10 cellular contexts compared by ENCODE assay signal in the genomic region with DNA sequence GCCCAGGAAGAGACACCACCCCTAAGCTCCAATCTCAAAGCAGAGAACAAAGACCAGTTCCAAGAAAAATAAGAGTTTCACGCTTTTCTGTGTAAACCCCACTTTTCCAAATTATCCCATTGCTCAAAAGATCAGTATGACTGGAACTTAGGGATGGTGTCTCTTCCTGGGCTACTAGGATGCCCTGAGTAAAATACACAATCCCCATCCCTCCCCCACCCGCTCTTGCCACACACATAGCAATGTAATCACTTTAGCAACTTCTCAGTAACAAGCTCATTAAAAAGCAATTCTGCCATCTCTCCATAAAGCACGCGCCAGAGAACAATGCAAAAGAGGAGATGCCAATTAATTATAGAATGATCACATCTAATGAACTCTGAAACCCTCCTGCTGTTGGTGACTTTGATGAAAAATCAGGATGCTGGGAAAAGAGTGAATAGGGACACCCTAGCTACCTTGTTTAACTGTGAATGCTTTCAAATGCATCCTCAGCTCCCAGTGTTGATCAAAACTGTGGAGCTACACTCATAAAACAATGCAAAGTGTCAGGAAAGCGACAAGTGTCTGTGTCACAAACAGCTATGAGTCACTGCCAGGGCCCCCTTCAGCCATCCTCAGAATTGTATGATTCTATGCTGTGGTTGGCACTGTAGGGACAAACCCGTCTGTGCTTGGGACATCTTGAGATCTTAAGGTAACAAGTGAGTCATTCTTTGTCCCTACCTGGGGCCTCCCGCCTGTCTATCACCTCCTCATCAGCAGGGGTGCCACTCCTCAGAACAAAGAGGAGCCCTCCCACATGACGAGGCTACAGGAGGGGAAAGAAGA. TPM values are rescaled to one million over a fixed set of nuclear protein-coding genes. Genes with fewer than 3 reads are reported as not detected.
A peak's percentile ranks its signal among the peaks of the same experiment; 100 is the strongest.
DNase-seq lines count a peak whose midpoint lies in the region; ATAC-seq and TF ChIP-seq lines count a peak whose summit lies in the region.
"Had no signal": no experiment of that assay in that cellular context is flagged by ENCODE, and none has a peak within 500 bp of the region (broad histone marks: within the 10 kb centered on the region; RNA-seq: fewer than 3 reads in every experiment).

No MANE protein-coding gene starts in this region.

- H3K27me3 Mint-ChIP-seq in activated T-cell treated with anti-CD3 and anti-CD28 coated beads, Interleukin-2, amount 50 U/mL, for 4 hours (ENCODE audit: low read depth), result no peaks in the 10 kb centered on the region

- in situ Hi-C loops in HAP-1 (cut with MboI; ENCODE audit: low sequenced_read_pairs), result no loop called here

- H3K9me3 Mint-ChIP-seq in activated T-cell treated with anti-CD3 and anti-CD28 coated beads, Interleukin-2, amount 50 U/mL, for 4 hours, result no peaks in the 10 kb centered on the region
- no peaks in the 10 kb centered on the region for H3K9me3 Mint-ChIP-seq in stimulated activated effector memory CD8-positive, alpha-beta T cell treated with anti-CD3 and anti-CD28 coated beads, Interleukin-12 subunit alpha, Interleukin-12 subunit beta, amount 100 ng/mL, for 72 hours
- H3K9me3 Mint-ChIP-seq: effector memory CD8-positive, alpha-beta T cell had no signal

- TF ChIP-seq POLR2A in testis (IDR thresholded peaks at IDR 0.05), result no peak

- H3K4me1 Mint-ChIP-seq in activated T-cell treated with anti-CD3 and anti-CD28 coated beads, Interleukin-2, amount 50 U/mL, for 4 hours (ENCODE audit: low read depth), result peaks cover 61% of the 10 kb centered on the region
- H3K4me1 Mint-ChIP-seq in stimulated activated effector memory CD8-positive, alpha-beta T cell treated with anti-CD3 and anti-CD28 coated beads, Interleukin-12 subunit alpha, Interleukin-12 subunit beta, amount 100 ng/mL, for 72 hours, result peaks cover 8% of the 10 kb centered on the region

- peak; percentile 99 for ATAC-seq in activated T-cell treated with anti-CD3 and anti-CD28 coated beads, Interleukin-2, amount 50 U/mL, for 4 hours
- peak; percentile 43 for ATAC-seq in left lung
- peak; percentile 94 for ATAC-seq in stimulated activated effector memory CD8-positive, alpha-beta T cell treated with anti-CD3 and anti-CD28 coated beads, Interleukin-12 subunit alpha, Interleukin-12 subunit beta, amount 100 ng/mL, for 72 hours
- ATAC-seq: effector memory CD8-positive, alpha-beta T cell had no signal

- DNase-seq in NCI-H345 (lab: John Stamatoyannopoulos, UW) (peak; percentile 30), NCI-H345 treated with DMSO at 0.1 percent for 48 hours (lab: John Stamatoyannopoulos, UW; ENCODE audit: unreplicated experiment) (no peak), left lung (no peak), HAP-1 (ENCODE audit: low spot score in 2 of 2) (no peak), NCI-H524 treated with DMSO at 0.1 percent for 48 hours (lab: John Stamatoyannopoulos, UW) (no peak), testis (no peak)
- DNase-seq in activated T-cell treated with anti-CD3 and anti-CD28 coated beads, Interleukin-2, amount 50 U/mL, for 4 hours, result peak; percentile 46
- DNase-seq in stimulated activated effector memory CD8-positive, alpha-beta T cell treated with anti-CD3 and anti-CD28 coated beads, Interleukin-12 subunit alpha, Interleukin-12 subunit beta, amount 100 ng/mL, for 72 hours (ENCODE audit: low spot score in 2 of 2), result no peak
- DNase-seq: effector memory CD8-positive, alpha-beta T cell had no signal

- peaks cover 23% of the 10 kb centered on the region for H3K36me3 Mint-ChIP-seq in activated T-cell treated with anti-CD3 and anti-CD28 coated beads, Interleukin-2, amount 50 U/mL, for 4 hours (ENCODE audit: insufficient read depth)
- peaks cover 17% of the 10 kb centered on the region for H3K36me3 Mint-ChIP-seq in stimulated activated effector memory CD8-positive, alpha-beta T cell treated with anti-CD3 and anti-CD28 coated beads, Interleukin-12 subunit alpha, Interleukin-12 subunit beta, amount 100 ng/mL, for 72 hours

- peaks cover 10 to 46% of the 10 kb centered on the region in 2 donors for H3K4me1 ChIP-seq in left lung
- peaks cover 27% of the 10 kb centered on the region for H3K4me1 ChIP-seq in HAP-1
- H3K4me1 ChIP-seq in testis, result no peaks in the 10 kb centered on the region

- WGBS in testis, 2 donors, result 85 to 91% methylated on average over 8 of the region's 8 CpGs

- TF ChIP-seq CTCF in left lung (IDR thresholded peaks at IDR 0.05) (no peak), testis (IDR thresholded peaks at IDR 0.05) (no peak)

- H3K27ac Mint-ChIP-seq in stimulated activated effector memory CD8-positive, alpha-beta T cell treated with anti-CD3 and anti-CD28 coated beads, Interleukin-12 subunit alpha, Interleukin-12 subunit beta, amount 100 ng/mL, for 72 hours, result no peak overlapping the region
- H3K27ac Mint-ChIP-seq: effector memory CD8-positive, alpha-beta T cell had no signal

- H3K4me3 ChIP-seq in left lung, result no peak overlapping the region
- no peak overlapping the region for H3K4me3 ChIP-seq in HAP-1
- H3K4me3 ChIP-seq in testis, result no peak overlapping the region
- H3K4me3 ChIP-seq: SK-N-MC had no signal

- H3K27ac ChIP-seq in left lung, result peak overlapping the region in 1 of 2 donors; percentile 46
- no peak overlapping the region for H3K27ac ChIP-seq in testis
- H3K27ac ChIP-seq: SK-N-MC had no signal

- peak overlapping the region; percentile 47 for H3K4me3 Mint-ChIP-seq in activated T-cell treated with anti-CD3 and anti-CD28 coated beads, Interleukin-2, amount 50 U/mL, for 4 hours
- H3K4me3 Mint-ChIP-seq in stimulated activated effector memory CD8-positive, alpha-beta T cell treated with anti-CD3 and anti-CD28 coated beads, Interleukin-12 subunit alpha, Interleukin-12 subunit beta, amount 100 ng/mL, for 72 hours, result no peak overlapping the region
- H3K4me3 Mint-ChIP-seq: effector memory CD8-positive, alpha-beta T cell had no signal

- intact Hi-C loops in left lung (cut with DNase I), result no loop called here
- intact Hi-C loops in testis (cut with DNase I; ENCODE audit: low total_unique reads), result no loop called here

- no peaks in the 10 kb centered on the region for H3K27me3 ChIP-seq in left lung
- no peaks in the 10 kb centered on the region for H3K27me3 ChIP-seq in HAP-1 (ENCODE audit: low read depth)
- no peaks in the 10 kb centered on the region for H3K27me3 ChIP-seq in testis

- H3K36me3 ChIP-seq in left lung (peaks cover 0 to 39% of the 10 kb centered on the region in 2 donors), HAP-1 (replicated peaks) (peaks cover 22% of the 10 kb centered on the region), testis (ENCODE audit: low read depth, missing control alignments) (no peaks in the 10 kb centered on the region)

- H3K9me3 ChIP-seq in left lung (no peaks in the 10 kb centered on the region), HAP-1 (no peaks in the 10 kb centered on the region), testis (no peaks in the 10 kb centered on the region)

RNA-seq across cellular contexts. Expression of gene KLF7, which starts 42.6 kb away (rescaled TPM):
- 10 to 100 TPM in 2 of 3 donors, 1 to 10 TPM in 1; 5.9 to 14.3 (median 13.4) TPM for total RNA-seq in activated T-cell treated with anti-CD3 and anti-CD28 coated beads, Interleukin-2, amount 50 U/mL, for 4 hours
- 10 to 100 TPM; 31.0 to 41.8 TPM for total RNA-seq in left lung
- 10 to 100 TPM; 21.1 to 23.2 TPM for total RNA-seq in testis
- 15.1 TPM for polyA plus RNA-seq in testis (ENCODE audit: insufficient read depth, low read depth, low replicate concordance)

Comparison
In these comparisons a context has a peak if more than half of its experiments do, and no peak if none do; other contexts are left out.
1. DNase-seq: peak in NCI-H345 (single experiment) and activated T-cell treated with anti-CD3 and anti-CD28 coated beads, Interleukin-2, amount 50 U/mL, for 4 hours (single experiment); none in NCI-H345 treated with DMSO at 0.1 percent for 48 hours (single experiment), left lung (0 of 2), stimulated activated effector memory CD8-positive, alpha-beta T cell treated with anti-CD3 and anti-CD28 coated beads, Interleukin-12 subunit alpha, Interleukin-12 subunit beta, amount 100 ng/mL, for 72 hours (0 of 2), HAP-1 (0 of 2), NCI-H524 treated with DMSO at 0.1 percent for 48 hours (single experiment) and testis (single experiment).
2. ATAC-seq: peak in every context shown above with its lines; median percentile 99 in activated T-cell treated with anti-CD3 and anti-CD28 coated beads, Interleukin-2, amount 50 U/mL, for 4 hours; 94 in stimulated activated effector memory CD8-positive, alpha-beta T cell treated with anti-CD3 and anti-CD28 coated beads, Interleukin-12 subunit alpha, Interleukin-12 subunit beta, amount 100 ng/mL, for 72 hours; 43 in left lung.